In genomic region chr20:45469336-45470261, GRCh38 we compare ENCODE assay signal across 8 cellular contexts. TPM values are rescaled to one million over a fixed set of nuclear protein-coding genes. Genes with fewer than 3 reads are reported as not detected.
DNase-seq lines count a peak whose midpoint lies in the region; ATAC-seq and TF ChIP-seq lines count a peak whose summit lies in the region.

WFDC2 (plus strand) TSS chr20:45469753; CDS start chr20:45469782, 29 bp downstream.

- TF ChIP-seq CTCF in AG10803 (conservative IDR thresholded peaks at IDR 0.05; ENCODE audit: low read length) = no peak

- ATAC-seq in HG03045 (IDR thresholded peaks at IDR 0.05; ENCODE audit: unreplicated experiment) = peak; percentile 5
- ATAC-seq in activated naive CD4-positive, alpha-beta T cell treated with anti-CD3 and anti-CD28 coated beads, Interleukin-2, amount 50 U/mL, for 72 hours = peak; percentile 6 to 48
- ATAC-seq in GM21528 (IDR thresholded peaks at IDR 0.05; ENCODE audit: low FRiP score, unreplicated experiment) = no peak

- no peaks in the 10 kb centered on the region for H3K36me3 ChIP-seq in iPS-20b (ENCODE audit: insufficient read depth, low read depth, low read length)

- H3K4me3 ChIP-seq in AG10803 (ENCODE audit: low read length) (peak within 1 kb of the TSS; percentile 34), iPS-20b (ENCODE audit: low read length) (peak within 1 kb of the TSS; percentile 83), skin epidermis (peak within 1 kb of the TSS; percentile 15 to 38 (median 29))

- peaks cover 43% of the 10 kb centered on the region for H3K27me3 ChIP-seq in iPS-20b (ENCODE audit: insufficient read depth, low read length)

- DNase-seq in AG10803 (ENCODE audit: low read depth) = no peak
- no peak for DNase-seq in activated naive CD4-positive, alpha-beta T cell treated with anti-CD3 and anti-CD28 coated beads, Interleukin-2, amount 50 U/mL, for 72 hours (ENCODE audit: low spot score in 2 of 2)
- no peak for DNase-seq in HuH-7.5 (ENCODE audit: low spot score)
- DNase-seq in occipital lobe (lab: John Stamatoyannopoulos, UW) = no peak

- H3K9ac ChIP-seq in iPS-20b (ENCODE audit: low read depth, low read length) = peak within 1 kb of the TSS; percentile 62; the same call in 1 of the 2 replicates

- H3K9me3 Mint-ChIP-seq in activated naive CD4-positive, alpha-beta T cell treated with anti-CD3 and anti-CD28 coated beads, Interleukin-2, amount 50 U/mL, for 72 hours = no peaks in the 10 kb centered on the region

- no peaks in the 10 kb centered on the region for H3K9me3 ChIP-seq in iPS-20b (ENCODE audit: insufficient read depth, low read depth, low read length)

- H3K27ac ChIP-seq in iPS-20b (ENCODE audit: low read length) (no peak within 1 kb of the TSS), skin epidermis (peak within 1 kb of the TSS in 3 of 21 experiments; percentile 18 to 65 (median 26))

- H3K4me1 ChIP-seq in iPS-20b (ENCODE audit: insufficient read depth, low read length) = peaks cover 5% of the 10 kb centered on the region; the same call in 1 of the 2 replicates

- H3K36me3 Mint-ChIP-seq in activated naive CD4-positive, alpha-beta T cell treated with anti-CD3 and anti-CD28 coated beads, Interleukin-2, amount 50 U/mL, for 72 hours = peaks cover 0 to 4% of the 10 kb centered on the region in 2 donors

- no peak within 1 kb of the TSS for H3K27ac Mint-ChIP-seq in activated naive CD4-positive, alpha-beta T cell treated with anti-CD3 and anti-CD28 coated beads, Interleukin-2, amount 50 U/mL, for 72 hours

RNA-seq across cellular contexts. Expression of gene WFDC2, which starts in this region (rescaled TPM):
- total RNA-seq in activated naive CD4-positive, alpha-beta T cell treated with anti-CD3 and anti-CD28 coated beads, Interleukin-2, amount 50 U/mL, for 72 hours = 1 to 10 TPM; 1.2 to 2.5 TPM
- 3.4 TPM for total RNA-seq in occipital lobe

Comparison
In these comparisons a context has a peak if more than half of its experiments do, and no peak if none do; other contexts are left out.
1. H3K4me3 ChIP-seq: peak in every context shown above with its lines; median percentile 83 in iPS-20b; 34 in AG10803; 29 in skin epidermis.